In the genomic region with DNA sequence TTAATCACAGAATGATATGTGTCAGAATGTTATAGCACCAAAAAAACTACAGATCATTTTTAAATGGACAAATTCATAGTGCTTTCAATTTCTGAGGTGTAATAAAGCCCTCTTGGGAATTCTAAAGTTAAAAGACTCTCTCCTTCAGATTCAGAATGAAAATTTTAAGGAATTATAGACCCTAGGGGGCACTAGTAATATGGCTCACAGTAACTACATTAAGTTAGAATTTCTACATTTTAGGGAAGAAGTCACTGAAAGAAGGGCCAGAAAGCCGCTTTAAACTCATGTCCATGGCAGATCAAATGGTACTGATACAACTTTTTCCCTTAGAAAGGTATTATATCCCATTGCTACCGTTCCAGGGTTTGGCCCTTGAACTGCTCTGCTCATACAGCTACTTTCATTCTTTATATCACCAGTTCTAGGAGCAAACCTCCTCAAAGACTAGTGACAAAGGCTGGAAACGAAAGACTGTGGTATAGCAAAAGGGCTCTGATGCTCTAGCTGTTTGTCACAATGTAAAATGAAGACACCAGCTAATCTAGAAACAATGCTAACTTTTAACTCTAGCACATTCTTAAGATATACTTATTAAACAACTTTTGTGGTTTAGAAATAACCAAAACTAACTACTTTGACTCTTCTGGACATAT, we compare ENCODE assay signal across 32 cellular contexts. TPM values are rescaled to one million over a fixed set of nuclear protein-coding genes. Genes with fewer than 3 reads are reported as not detected.
A peak's percentile ranks its signal among the peaks of the same experiment; 100 is the strongest.
DNase-seq lines count a peak whose midpoint lies in the region; FAIRE-seq and TF ChIP-seq lines count a peak whose summit lies in the region.
"Had no signal": no experiment of that assay in that cellular context is flagged by ENCODE, and none has a peak within 500 bp of the region (broad histone marks: within the 10 kb centered on the region; RNA-seq: fewer than 3 reads in every experiment).

No MANE protein-coding gene starts in this region.

- H3K27ac Mint-ChIP-seq in HFFc6, result peak overlapping the region; percentile 46; the same call in 1 of the 2 replicates
- H3K27ac Mint-ChIP-seq: activated CD8-positive, alpha-beta memory T cell treated with anti-CD3 and anti-CD28 coated beads, Interleukin-2, amount 10 ng/mL, durations not matched to agents 7 days and 5 days; activated naive CD4-positive, alpha-beta T cell treated with anti-CD3 and anti-CD28 coated beads for 36 hours; CD8-positive, alpha-beta memory T cell; memory B cell; nephron had no signal

- no peak overlapping the region for H3K9ac ChIP-seq in SK-N-SH

- H3K4me3 Mint-ChIP-seq in HFFc6, result no peak overlapping the region; the same call in 1 of the 2 replicates
- H3K4me3 Mint-ChIP-seq: activated CD8-positive, alpha-beta memory T cell treated with anti-CD3 and anti-CD28 coated beads, Interleukin-2, amount 10 ng/mL, durations not matched to agents 7 days and 5 days; activated naive CD4-positive, alpha-beta T cell treated with anti-CD3 and anti-CD28 coated beads for 36 hours; CD8-positive, alpha-beta memory T cell; memory B cell; nephron had no signal

- no peaks in the 10 kb centered on the region for H3K4me1 ChIP-seq in SK-N-SH (ENCODE audit: control insufficient read depth in 1 of 2, insufficient read depth in 2 of 2, low read depth in 1 of 2, low read length in 1 of 2)
- H3K4me1 ChIP-seq: left lung, sigmoid colon, tibial nerve had no signal

- DNase-seq in EL (peak; percentile 5), HFFc6 (peak; percentile 24), SK-N-SH (no peak), fibroblast of villous mesenchyme (ENCODE audit: low read depth) (peak; percentile 20), NAMALWA (ENCODE audit: low spot score) (no peak), hypothalamus (lab: John Stamatoyannopoulos, UW) (no peak), RCC 7860 (ENCODE audit: low spot score) (no peak)
- no peak for DNase-seq in stimulated activated CD4-positive, alpha-beta T cell treated with anti-CD3 and anti-CD28 coated beads, Interleukin-1b, Interleukin-23, amount 100 ng/mL, for 48 hours
- DNase-seq: activated CD4-positive, alpha-beta T cell treated with anti-CD3 and anti-CD28 coated beads, Interleukin-2, amount 50 U/mL, for 4 hours; activated CD4-positive, CD25-positive, alpha-beta regulatory T cell; activated CD8-positive, alpha-beta memory T cell treated with anti-CD3 and anti-CD28 coated beads, Interleukin-2, amount 10 ng/mL, durations not matched to agents 7 days and 5 days; activated naive CD4-positive, alpha-beta T cell treated with anti-CD3 and anti-CD28 coated beads for 36 hours; activated T-cell treated with anti-CD3 and anti-CD28 coated beads, Interleukin-2, amount 50 U/mL, for 48 hours; amniotic stem cell; CD8-positive, alpha-beta memory T cell; left lung; MM.1S; NCI-H1436; NCI-H345; sigmoid colon; stimulated activated CD4-positive, alpha-beta T cell treated with anti-CD3 and anti-CD28 coated beads, Interleukin-4, amount 100 ng/mL, for 4 hours had no signal

- TF ChIP-seq RAD21 in SK-N-SH (IDR thresholded peaks at IDR 0.05; ENCODE audit: low read length), result no peak

- H3K27me3 Mint-ChIP-seq in HFFc6 (ENCODE audit: insufficient read depth), result peaks cover 2% of the 10 kb centered on the region; the same call in 1 of the 2 replicates

- peak overlapping the region in 1 of 2 experiments; percentile 27; a peak in 1 of 4 replicates for H3K27ac ChIP-seq in SK-N-SH (ENCODE audit: low read depth in 2 of 2, low read length in 1 of 2)
- H3K27ac ChIP-seq: left lung, sigmoid colon, tibial nerve had no signal

- 72% methylated on average over 3 of the region's 3 CpGs for WGBS in SK-N-SH (ENCODE audit: low lambda C conversion rate)

- no peaks in the 10 kb centered on the region for H3K27me3 ChIP-seq in SK-N-SH (ENCODE audit: insufficient read depth)
- H3K27me3 ChIP-seq: left lung, sigmoid colon, tibial nerve had no signal

- no peaks in the 10 kb centered on the region for H3K9me2 ChIP-seq in SK-N-SH

- H3K79me2 ChIP-seq in SK-N-SH (ENCODE audit: insufficient read depth), result no peaks in the 10 kb centered on the region

- POLR2A ChIA-PET in SK-N-SH (lab: Yijun Ruan, JAX), result no interaction called here

- no peaks in the 10 kb centered on the region for H3F3A ChIP-seq in SK-N-SH (replicated peaks; ENCODE audit: insufficient read depth)

- H3K36me3 Mint-ChIP-seq in HFFc6 (ENCODE audit: low read depth), result no peaks in the 10 kb centered on the region
- H3K36me3 Mint-ChIP-seq: CD8-positive, alpha-beta memory T cell; memory B cell had no signal

- H3K4me2 ChIP-seq in SK-N-SH, result peak overlapping the region; percentile 2; the same call in 1 of the 2 replicates

- H3K36me3 ChIP-seq in SK-N-SH (replicated peaks in 1 of 2; ENCODE audit: control insufficient read depth in 1 of 2, insufficient read depth in 2 of 2, low read length in 1 of 2), result no peaks in the 10 kb centered on the region
- H3K36me3 ChIP-seq: left lung, sigmoid colon, tibial nerve had no signal

- CTCF ChIA-PET in SK-N-SH (lab: Yijun Ruan, JAX), result interaction anchor here (0.9 to 4.4 kb wide), 5 partner anchors 9 to 297 kb away, joined by 3 to 19 read pairs (median 3); no protein-coding TSS in a partner anchor

- H3K9me3 ChIP-seq in SK-N-SH, result no peaks in the 10 kb centered on the region
- H3K9me3 ChIP-seq: left lung, sigmoid colon, tibial nerve had no signal

- FAIRE-seq in RCC 7860 (lab: Jason Lieb, UNC), result no peak
- FAIRE-seq: GM12878, islet of Langerhans, TTC549 had no signal

- H3K9me3 Mint-ChIP-seq in HFFc6, result no peaks in the 10 kb centered on the region
- H3K9me3 Mint-ChIP-seq: activated naive CD4-positive, alpha-beta T cell treated with anti-CD3 and anti-CD28 coated beads for 36 hours; CD8-positive, alpha-beta memory T cell; memory B cell; nephron had no signal

- no peaks in the 10 kb centered on the region for H4K20me1 ChIP-seq in SK-N-SH (ENCODE audit: insufficient read depth)

- no peak overlapping the region for H2AFZ ChIP-seq in SK-N-SH (ENCODE audit: low read depth)

- peaks cover 29% of the 10 kb centered on the region for H3K4me1 Mint-ChIP-seq in HFFc6 (ENCODE audit: low read depth)
- H3K4me1 Mint-ChIP-seq: CD8-positive, alpha-beta memory T cell; memory B cell; nephron had no signal

- TF ChIP-seq CTCF in HFFc6 (IDR thresholded peaks at IDR 0.05), result peak; percentile 51
- TF ChIP-seq CTCF in SK-N-SH (IDR thresholded peaks at IDR 0.05), result peak; percentile 18
- TF ChIP-seq CTCF in fibroblast of villous mesenchyme (IDR thresholded peaks at IDR 0.05; ENCODE audit: insufficient read depth, low read depth, low read length), result no peak

- TF ChIP-seq EP300 in SK-N-SH (IDR thresholded peaks at IDR 0.05; ENCODE audit: borderline replicate concordance in 1 of 2, low read depth in 1 of 2, low read length in 1 of 2), result no peak

- H3K4me3 ChIP-seq in SK-N-SH (ENCODE audit: low read depth in 2 of 2, low read length in 1 of 2), result no peak overlapping the region
- H3K4me3 ChIP-seq in fibroblast of villous mesenchyme (ENCODE audit: low read depth, low read length), result no peak overlapping the region
- H3K4me3 ChIP-seq: GM12878, left lung, sigmoid colon, tibial nerve had no signal

TF ChIP-seq in SK-N-SH, 30 proteins besides CTCF, POLR2A, EP300 and RAD21 (continues in another document):
- TF ChIP-seq POLR2AphosphoS5 (IDR thresholded peaks at IDR 0.05; ENCODE audit: low read depth, low read length), result no peak
- no peak for TF ChIP-seq TEAD4 (IDR thresholded peaks at IDR 0.05; ENCODE audit: borderline replicate concordance, insufficient read depth)
- no peak for TF ChIP-seq ELF1 (IDR thresholded peaks at IDR 0.05)
- TF ChIP-seq GABPA (IDR thresholded peaks at IDR 0.05; ENCODE audit: low read depth), result no peak
- TF ChIP-seq JUND (IDR thresholded peaks at IDR 0.05), result no peak
- TF ChIP-seq, protein P1, sequence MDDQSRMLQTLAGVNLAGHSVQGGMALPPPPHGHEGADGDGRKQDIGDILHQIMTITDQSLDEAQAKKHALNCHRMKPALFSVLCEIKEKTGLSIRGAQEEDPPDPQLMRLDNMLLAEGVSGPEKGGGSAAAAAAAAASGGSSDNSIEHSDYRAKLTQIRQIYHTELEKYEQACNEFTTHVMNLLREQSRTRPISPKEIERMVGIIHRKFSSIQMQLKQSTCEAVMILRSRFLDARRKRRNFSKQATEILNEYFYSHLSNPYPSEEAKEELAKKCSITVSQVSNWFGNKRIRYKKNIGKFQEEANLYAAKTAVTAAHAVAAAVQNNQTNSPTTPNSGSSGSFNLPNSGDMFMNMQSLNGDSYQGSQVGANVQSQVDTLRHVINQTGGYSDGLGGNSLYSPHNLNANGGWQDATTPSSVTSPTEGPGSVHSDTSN (IDR thresholded peaks at IDR 0.05), result no peak
- TF ChIP-seq FOSL2 (IDR thresholded peaks at IDR 0.05; ENCODE audit: borderline replicate concordance, low read depth), result no peak
- TF ChIP-seq TAF1 (IDR thresholded peaks at IDR 0.05; ENCODE audit: borderline replicate concordance, low read depth, low read length), result no peak
- TF ChIP-seq REST (IDR thresholded peaks at IDR 0.05; ENCODE audit: low read depth, low read length), result no peak
- TF ChIP-seq SMC3 (IDR thresholded peaks at IDR 0.05; ENCODE audit: low read depth, low read length), result no peak

RNA-seq across cellular contexts. Expression of gene DAZL, which starts 18.0 kb away (rescaled TPM):
- total RNA-seq in HFFc6 (2021; fragmentation: NEBNext Ultra II Directional; extraction: Animal tissue kit (Norgen Biotek cat#: 25700)), result not detected
- not detected in 2 replicates for polyA plus RNA-seq in SK-N-SH (2012; rRNA removed)
- polyA plus RNA-seq in SK-N-SH (2012; cell fraction: cytosol; rRNA removed), result not detected in 2 replicates
- polyA plus RNA-seq in SK-N-SH (2012; cell fraction: nucleus; rRNA removed), result not detected in 2 replicates
- not detected in 2 replicates for total RNA-seq in fibroblast of villous mesenchyme
- total RNA-seq: activated naive CD4-positive, alpha-beta T cell treated with anti-CD3 and anti-CD28 coated beads for 36 hours; HT-29; left lung; osteoblast; pulmonary artery endothelial cell; T-helper 1 cell treated with Interleukin-12 subunit alpha and Interleukin-12 subunit beta and Interleukin-4 antibody, amounts not matched to agents 30 ng/mL and 1 ng/mL, for 36 hours; tibial nerve had no signal
- polyA plus RNA-seq: BJ; CD8-positive, alpha-beta memory T cell had no signal

Comparison
In these comparisons a context has a peak if more than half of its experiments do, and no peak if none do; other contexts are left out.
1. DNase-seq: peak in EL (single experiment), HFFc6 (single experiment) and fibroblast of villous mesenchyme (single experiment); none in SK-N-SH (single experiment), stimulated activated CD4-positive, alpha-beta T cell treated with anti-CD3 and anti-CD28 coated beads, Interleukin-1b, Interleukin-23, amount 100 ng/mL, for 48 hours (single experiment), NAMALWA (single experiment), hypothalamus (0 of 51) and RCC 7860 (single experiment).